ENCODE assay signal across 18 cellular contexts in the genomic region with DNA sequence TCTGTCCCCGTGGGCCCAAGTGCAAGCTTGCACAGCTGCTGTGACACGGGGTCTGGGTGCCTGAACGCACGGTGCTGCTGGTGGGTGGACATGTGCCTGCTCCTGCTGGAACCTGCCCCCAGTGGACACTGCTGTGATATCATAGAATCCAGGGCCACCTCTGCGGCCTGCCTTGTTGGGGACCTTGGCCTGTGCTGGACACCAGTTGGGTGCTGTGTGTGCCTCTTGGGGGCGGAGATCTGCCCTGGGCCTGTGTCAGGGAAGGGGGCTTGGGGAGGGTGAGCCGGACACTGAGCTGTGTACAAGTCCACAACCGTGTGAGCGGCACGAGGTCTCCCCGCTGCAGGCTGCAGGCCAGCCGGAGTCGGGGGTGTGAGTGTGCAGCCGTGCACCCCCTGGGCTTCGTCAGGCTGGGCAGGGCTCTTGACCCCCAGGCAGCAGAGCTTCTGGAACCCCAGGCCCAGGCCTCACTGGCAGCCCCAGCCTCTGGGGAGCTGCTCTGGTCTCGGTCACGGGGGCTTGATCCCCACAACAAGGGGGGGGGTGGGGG. TPM values are rescaled to one million over a fixed set of nuclear protein-coding genes. Genes with fewer than 3 reads are reported as not detected.
DNase-seq lines count a peak whose midpoint lies in the region; TF ChIP-seq lines count a peak whose summit lies in the region.
"Had no signal": no experiment of that assay in that cellular context is flagged by ENCODE, and none has a peak within 500 bp of the region (broad histone marks: within the 10 kb centered on the region; RNA-seq: fewer than 3 reads in every experiment).

No MANE protein-coding gene starts in this region.

- no peak overlapping the region for H2BK15ac ChIP-seq in neuronal stem cell (ENCODE audit: low read length)

- H3K4me2 ChIP-seq in neuronal stem cell (ENCODE audit: insufficient read depth, low read length, poor library complexity, severe bottlenecking) = no peak overlapping the region
- H3K4me2 ChIP-seq: A549 had no signal

- POLR2A ChIA-PET in HEK293 (lab: Yijun Ruan, JAX) = no interaction called here

- peak overlapping the region; percentile 53 for H3K9ac ChIP-seq in neuronal stem cell (ENCODE audit: low read depth, low read length, poor library complexity)

- H2BK12ac ChIP-seq in neuronal stem cell (ENCODE audit: low read length) = no peak overlapping the region

- H4K91ac ChIP-seq in neuronal stem cell (ENCODE audit: low read depth, low read length, poor library complexity) = no peak overlapping the region

- DNase-seq in DMS53 (lab: John Stamatoyannopoulos, UW) = peak; percentile 25
- no peak for DNase-seq in DMS53 treated with DMSO at 0.1 percent for 48 hours (lab: John Stamatoyannopoulos, UW; ENCODE audit: unreplicated experiment)
- no peak for DNase-seq in brain microvascular endothelial cell
- DNase-seq in neuronal stem cell (ENCODE audit: low spot score) = no peak
- no peak for DNase-seq in dorsolateral prefrontal cortex
- DNase-seq in dermis blood vessel endothelial cell = no peak
- DNase-seq in hypothalamus (lab: John Stamatoyannopoulos, UW) = no peak
- DNase-seq: AML-193; CD4-positive, CD25-positive, alpha-beta regulatory T cell; CD8-positive, alpha-beta memory T cell; COR-L47; DMS79 treated with DMSO at 0.1 percent for 48 hours; GF-D8; GOT3; H7 had no signal

- H3K36me3 ChIP-seq in HEK293 (ENCODE audit: control insufficient read depth in 2 of 2, insufficient read depth in 1 of 2, low read length in 2 of 2) (peaks cover 0 to 68% of the 10 kb centered on the region in 2 experiments; a peak in 2 of 3 replicates), brain microvascular endothelial cell (replicated peaks) (no peaks in the 10 kb centered on the region), neuronal stem cell (replicated peaks in 1 of 2; ENCODE audit: control insufficient read depth in 2 of 2, insufficient read depth in 2 of 2, low read length in 2 of 2) (peaks cover 0 to 55% of the 10 kb centered on the region in 2 donors)

- H3K4me1 ChIP-seq in HEK293 (ENCODE audit: control insufficient read depth, insufficient read depth, low read length) = no peaks in the 10 kb centered on the region
- peaks cover 5 to 11% of the 10 kb centered on the region in 2 donors for H3K4me1 ChIP-seq in neuronal stem cell (ENCODE audit: control insufficient read depth in 2 of 2, insufficient read depth in 1 of 2, low read depth in 1 of 2, low read length in 2 of 2)

- no peak overlapping the region for H2AK5ac ChIP-seq in neuronal stem cell (ENCODE audit: low read depth, low read length)

- no peaks in the 10 kb centered on the region for H3K27me3 ChIP-seq in brain microvascular endothelial cell (replicated peaks)
- no peaks in the 10 kb centered on the region for H3K27me3 ChIP-seq in neuronal stem cell (ENCODE audit: control insufficient read depth in 3 of 3, insufficient read depth in 3 of 3, low read depth in 1 of 3, low read length in 3 of 3)
- no peaks in the 10 kb centered on the region for H3K27me3 ChIP-seq in dorsolateral prefrontal cortex

- H3K27ac ChIP-seq in HEK293 (ENCODE audit: extremely low read depth, low read depth, low read length) = no peak overlapping the region
- no peak overlapping the region for H3K27ac ChIP-seq in brain microvascular endothelial cell
- H3K27ac ChIP-seq in neuronal stem cell (replicated peaks; ENCODE audit: low read length) = no peak overlapping the region
- no peak overlapping the region for H3K27ac ChIP-seq in dorsolateral prefrontal cortex
- H3K27ac ChIP-seq: 22Rv1, A549 had no signal

- no peak overlapping the region for H4K8ac ChIP-seq in neuronal stem cell (ENCODE audit: low read depth, low read length)

- no peak overlapping the region for H2AFZ ChIP-seq in neuronal stem cell (ENCODE audit: low read length)

- no peak overlapping the region for H3K4ac ChIP-seq in neuronal stem cell (ENCODE audit: low read length)

- intact Hi-C loops in dorsolateral prefrontal cortex (cut with DNase I) = no loop called here

- peaks cover 2% of the 10 kb centered on the region for H3K79me1 ChIP-seq in neuronal stem cell (ENCODE audit: low read depth, low read length)

- H3K23ac ChIP-seq in neuronal stem cell (ENCODE audit: low read depth, low read length, poor library complexity) = no peak overlapping the region

- peak overlapping the region; percentile 96 for H2BK120ac ChIP-seq in neuronal stem cell (ENCODE audit: low read depth, low read length)

- TF ChIP-seq CTCF in HEK293 (tag by site-specific recombination; IDR thresholded peaks at IDR 0.05) (no peak), brain microvascular endothelial cell (IDR thresholded peaks at IDR 0.05; ENCODE audit: low read depth, low read length, missing control alignments) (peak; percentile 17), dorsolateral prefrontal cortex (IDR thresholded peaks at IDR 0.05 in 54 of 56, conservative IDR thresholded peaks at IDR 0.05 in 2 of 56; ENCODE audit: low read depth in 1 of 56, partially characterized antibody in 56 of 56) (no peak)

- no peak overlapping the region for H3K14ac ChIP-seq in neuronal stem cell (ENCODE audit: low read length)

- H3K18ac ChIP-seq in neuronal stem cell (ENCODE audit: low read length) = peak overlapping the region; percentile 74

- CTCF ChIA-PET in HEK293 (lab: Yijun Ruan, JAX) = interaction anchor here (0.6 kb wide), 1 partner anchor 72 kb away, joined by 3 read pairs; no protein-coding TSS in a partner anchor

- in situ Hi-C loops in brain microvascular endothelial cell (cut with HindIII; ENCODE audit: low pct_ligation_motif_present, low sequenced_read_pairs) = no loop called here

- H2BK5ac ChIP-seq in neuronal stem cell (ENCODE audit: low read length) = peak overlapping the region; percentile 6

- H3K4me3 ChIP-seq in HEK293 (ENCODE audit: low read depth, low read length) (no peak overlapping the region), brain microvascular endothelial cell (ENCODE audit: low read depth, low read length) (no peak overlapping the region), neuronal stem cell (ENCODE audit: low read length in 2 of 2) (no peak overlapping the region), dorsolateral prefrontal cortex (no peak overlapping the region)
- H3K4me3 ChIP-seq: A549 had no signal

- WGBS in neuronal stem cell (ENCODE audit: extremely low coverage in 2 of 2, insufficient read length in 2 of 2, insufficient replicate concordance in 1 of 2), 2 donors = no CpG with 5 or more reads among the region's 17 CpGs

- no peaks in the 10 kb centered on the region for H3K9me3 ChIP-seq in HEK293 (ENCODE audit: control insufficient read depth, insufficient read depth, low read depth, low read length)
- H3K9me3 ChIP-seq in neuronal stem cell (replicated peaks in 1 of 2; ENCODE audit: control insufficient read depth in 2 of 2, insufficient read depth in 1 of 2, low read depth in 1 of 2, low read length in 2 of 2) = no peaks in the 10 kb centered on the region
- H3K9me3 ChIP-seq: A549 had no signal

TF ChIP-seq in HEK293, 187 proteins besides CTCF, POLR2A, EP300 and RAD21:
- TF ChIP-seq GLIS2 (tag by site-specific recombination; IDR thresholded peaks at IDR 0.05) = 0 out of 2 replicates have a peak, but pooled peaks have one; percentile 9
- peak; percentile 38; the same call in 1 of the 2 replicates for TF ChIP-seq ZNF600 (tag by site-specific recombination; IDR thresholded peaks at IDR 0.05)
- no peak for TF ChIP-seq KLF1 (tag by site-specific recombination; IDR thresholded peaks at IDR 0.05)

RNA-seq across cellular contexts. Expression of a gene that starts 33.3 kb away (rescaled TPM):
- polyA plus RNA-seq in neuronal stem cell (2013, experiment 1 of 2) = 5.7 TPM
- polyA plus RNA-seq in neuronal stem cell (2013, experiment 2 of 2) = 6.2 TPM
- total RNA-seq in dorsolateral prefrontal cortex (10 to 100 TPM; 18.4 to 76.6 (median 53.0) TPM), dermis blood vessel endothelial cell (27.5 and 28.8 TPM in 2 replicates)

RNA-seq across cellular contexts. Expression of a gene that starts 42.3 kb away (rescaled TPM):
- 32.2 TPM for polyA plus RNA-seq in neuronal stem cell (2013, experiment 1 of 2)
- polyA plus RNA-seq in neuronal stem cell (2013, experiment 2 of 2) = 33.2 TPM
- total RNA-seq in dorsolateral prefrontal cortex (1 to 10 TPM in 113 of 120 experiments, under 1 TPM in 7; 0.61 to 8.5 (median 2.2) TPM), dermis blood vessel endothelial cell (6.6 and 8.6 TPM in 2 replicates)
